ENCODE assay signal across 11 cellular contexts in genomic region chr15:90893175-90894090, GRCh38. TPM values are rescaled to one million over a fixed set of nuclear protein-coding genes. Genes with fewer than 3 reads are reported as not detected.
DNase-seq lines count a peak whose midpoint lies in the region; TF ChIP-seq lines count a peak whose summit lies in the region.
"Had no signal": no experiment of that assay in that cellular context is flagged by ENCODE, and none has a peak within 500 bp of the region (broad histone marks: within the 10 kb centered on the region; RNA-seq: fewer than 3 reads in every experiment).

No MANE protein-coding gene starts in this region.

- peaks cover 1% of the 10 kb centered on the region for H3K4me1 Mint-ChIP-seq in endothelial cell (ENCODE audit: unreplicated experiment)

- TF ChIP-seq CTCF in GM10266 (IDR thresholded peaks at IDR 0.05; ENCODE audit: control insufficient read depth, insufficient read depth, low read depth, missing control alignments) (peak; percentile 17), endothelial cell (IDR thresholded peaks at IDR 0.05; ENCODE audit: unreplicated experiment) (peak; percentile 43)

- H3K4me3 Mint-ChIP-seq in endothelial cell (ENCODE audit: unreplicated experiment): no peak overlapping the region

- no peaks in the 10 kb centered on the region for H3K9me3 Mint-ChIP-seq in endothelial cell (ENCODE audit: unreplicated experiment)
- H3K9me3 Mint-ChIP-seq: activated naive CD4-positive, alpha-beta T cell treated with anti-CD3 and anti-CD28 coated beads, Interleukin-2, amount 50 U/mL, for 72 hours had no signal

- peaks cover 28% of the 10 kb centered on the region for H3K36me3 Mint-ChIP-seq in endothelial cell (ENCODE audit: low read depth, unreplicated experiment)

- H3K27ac Mint-ChIP-seq in endothelial cell (ENCODE audit: unreplicated experiment): no peak overlapping the region

- DNase-seq in GM10266 (ENCODE audit: extremely low spot score): no peak
- peak; percentile 66 for DNase-seq in NAMALWA (ENCODE audit: low spot score)
- DNase-seq in endothelial cell (ENCODE audit: low spot score): no peak
- DNase-seq in EL: no peak
- no peak for DNase-seq in activated CD4-positive, CD25-positive, alpha-beta regulatory T cell treated with anti-CD3 and anti-CD28 coated beads, Interleukin-2, amount 50 U/mL, for 72 hours
- no peak for DNase-seq in nucleus accumbens (lab: John Stamatoyannopoulos, UW)
- DNase-seq: dermis blood vessel endothelial cell, IMR-90, NCI-H2171 treated with DMSO at 0.1 percent for 48 hours, stomach had no signal

- peaks cover 5% of the 10 kb centered on the region for H3K27me3 Mint-ChIP-seq in endothelial cell (ENCODE audit: unreplicated experiment)

RNA-seq across cellular contexts. Expression of gene FES, which starts 9.1 kb away (rescaled TPM):
- total RNA-seq in endothelial cell (ENCODE audit: unreplicated experiment): 56.3 TPM

RNA-seq across cellular contexts. Expression of gene MAN2A2, which starts 9.7 kb away (rescaled TPM):
- 72.2 TPM for total RNA-seq in endothelial cell (ENCODE audit: unreplicated experiment)

RNA-seq across cellular contexts. Expression of gene FURIN, which starts 25.0 kb away (rescaled TPM):
- total RNA-seq in endothelial cell (ENCODE audit: unreplicated experiment): 143 TPM

RNA-seq across cellular contexts. Expression of gene HDDC3, which starts 38.9 kb away (rescaled TPM):
- total RNA-seq in endothelial cell (ENCODE audit: unreplicated experiment): 14.5 TPM

RNA-seq across cellular contexts. Expression of gene UNC45A, which starts 41.7 kb away (rescaled TPM):
- total RNA-seq in endothelial cell (ENCODE audit: unreplicated experiment): 102 TPM
